In genomic region chr10:96334888-96335526, GRCh38 we compare ENCODE assay signal across 8 cellular contexts. TPM values are rescaled to one million over a fixed set of nuclear protein-coding genes. Genes with fewer than 3 reads are reported as not detected.
A peak's percentile ranks its signal among the peaks of the same experiment; 100 is the strongest.
DNase-seq lines count a peak whose midpoint lies in the region; ATAC-seq and TF ChIP-seq lines count a peak whose summit lies in the region.

No MANE protein-coding gene starts in this region.

- no peak overlapping the region for H3K27ac Mint-ChIP-seq in brain

- H3K27me3 Mint-ChIP-seq in brain, result peaks cover 22% of the 10 kb centered on the region

- H3K4me3 ChIP-seq in kidney epithelial cell (ENCODE audit: low read depth, low read length), result no peak overlapping the region

- TF ChIP-seq CTCF in brain (conservative IDR thresholded peaks at IDR 0.05) (peak; percentile 56 to 75), kidney epithelial cell (IDR thresholded peaks at IDR 0.05; ENCODE audit: insufficient read depth, low read length, poor library complexity, severe bottlenecking) (peak; percentile 83)

- no peaks in the 10 kb centered on the region for H3K4me1 Mint-ChIP-seq in brain

- ATAC-seq in HG02798 (IDR thresholded peaks at IDR 0.05; ENCODE audit: poor library complexity, unreplicated experiment) (no peak), HG03039 (IDR thresholded peaks at IDR 0.05; ENCODE audit: unreplicated experiment) (no peak), GM21526 (IDR thresholded peaks at IDR 0.05; ENCODE audit: low FRiP score, unreplicated experiment) (no peak)

- no peak overlapping the region for H3K4me3 Mint-ChIP-seq in brain

- peak; percentile 38 for DNase-seq in NCI-H510A treated with DMSO at 0.1 percent for 48 hours (lab: John Stamatoyannopoulos, UW)
- DNase-seq in NCI-H510A (lab: John Stamatoyannopoulos, UW), result no peak
- DNase-seq in M059J (ENCODE audit: low read depth), result peak; percentile 27
- DNase-seq in kidney epithelial cell (ENCODE audit: low read depth), result no peak

- no peaks in the 10 kb centered on the region for H3K9me3 Mint-ChIP-seq in brain

- no peaks in the 10 kb centered on the region for H3K36me3 Mint-ChIP-seq in brain

- H3K27me3 ChIP-seq in kidney epithelial cell (ENCODE audit: control insufficient read depth, insufficient read depth, low read length), result peaks cover 8% of the 10 kb centered on the region

- H3K36me3 ChIP-seq in kidney epithelial cell (ENCODE audit: control insufficient read depth, insufficient read depth, low read length), result no peaks in the 10 kb centered on the region

RNA-seq across cellular contexts. Expression of gene OPALIN, which starts 23.8 kb away (rescaled TPM):
- not detected in 2 replicates for total RNA-seq in M059J (2014; rRNA removed; shearing (Covaris generic))
- 31.9 TPM for polyA plus RNA-seq in brain (ENCODE audit: insufficient read depth, low read depth, low replicate concordance)
- not detected in 2 replicates for total RNA-seq in kidney epithelial cell

RNA-seq across cellular contexts. Expression of gene DNTT, which starts 30.8 kb away (rescaled TPM):
- not detected in 2 replicates for total RNA-seq in M059J (2014; rRNA removed; shearing (Covaris generic))
- not detected for polyA plus RNA-seq in brain (ENCODE audit: insufficient read depth, low read depth, low replicate concordance)
- not detected in 2 replicates for total RNA-seq in kidney epithelial cell

Comparison
In these comparisons a context has a peak if more than half of its experiments do, and no peak if none do; other contexts are left out.
1. DNase-seq: peak in NCI-H510A treated with DMSO at 0.1 percent for 48 hours (single experiment) and M059J (single experiment); none in NCI-H510A (single experiment) and kidney epithelial cell (single experiment).